ENCODE assay signal across 8 cellular contexts in the genomic region with DNA sequence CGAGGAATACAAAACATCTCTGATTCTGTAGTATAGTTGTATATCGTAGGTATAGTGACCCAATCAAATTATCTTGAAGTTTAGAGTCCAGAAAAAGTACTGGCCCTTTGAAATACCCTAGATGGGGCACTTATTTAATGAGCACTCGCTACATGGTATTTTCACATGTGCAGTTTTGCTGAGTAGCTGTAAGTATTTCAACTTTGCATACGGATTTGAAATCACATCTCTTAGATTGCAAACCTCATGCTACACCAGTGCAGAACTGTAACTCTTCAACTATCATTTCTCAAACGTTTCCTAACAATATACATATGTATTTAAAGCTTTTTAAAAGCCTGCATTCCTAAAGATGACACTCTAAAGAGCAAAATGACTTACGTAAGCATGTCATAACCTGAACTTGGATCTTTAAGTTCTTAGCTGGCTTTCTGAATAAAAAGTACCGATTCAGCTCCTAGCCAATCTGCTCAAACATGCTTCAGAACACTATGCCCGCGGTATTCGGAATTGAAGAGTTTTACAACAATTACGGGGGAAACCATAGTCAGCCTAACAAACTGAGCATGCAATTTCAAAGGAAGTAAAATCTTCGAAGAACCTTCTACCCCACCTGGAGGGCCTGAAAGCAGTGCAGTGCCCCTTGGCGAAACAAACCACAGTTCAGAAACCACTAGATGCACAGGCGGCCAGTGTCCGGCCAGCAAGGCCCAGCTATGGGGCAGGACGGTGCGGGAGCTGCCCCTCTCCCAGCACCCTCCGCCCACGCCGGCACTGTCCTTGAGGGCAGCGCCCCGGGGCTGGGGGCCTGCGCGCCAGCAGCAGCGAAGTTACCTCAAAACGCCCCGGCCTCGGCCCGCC. TPM values are rescaled to one million over a fixed set of nuclear protein-coding genes. Genes with fewer than 3 reads are reported as not detected.
DNase-seq lines count a peak whose midpoint lies in the region; ATAC-seq and TF ChIP-seq lines count a peak whose summit lies in the region.

No MANE protein-coding gene starts in this region.

- no peaks in the 10 kb centered on the region for H3K9me3 Mint-ChIP-seq in naive thymus-derived CD8-positive, alpha-beta T cell

- H3K79me2 ChIP-seq in DOHH2 (ENCODE audit: control insufficient read depth, low read length), result peaks cover 48% of the 10 kb centered on the region
- peaks cover 47% of the 10 kb centered on the region for H3K79me2 ChIP-seq in fibroblast of lung (ENCODE audit: control insufficient read depth, insufficient read depth, low read length)

- H3F3A ChIP-seq in DOHH2 (ENCODE audit: control insufficient read depth, insufficient read depth), result no peaks in the 10 kb centered on the region

- H3K27me3 Mint-ChIP-seq in naive thymus-derived CD8-positive, alpha-beta T cell, result peaks cover 2 to 19% (median 12%) of the 10 kb centered on the region in 5 donors

- POLR2A ChIA-PET in naive thymus-derived CD8-positive, alpha-beta T cell (lab: Charles Lee), result interaction anchor here (1.0 to 1.3 kb wide), 2 partner anchors 33 to 121 kb away, joined by 3 to 4 read pairs; a partner anchor contains a TSS

- H3K4me3 ChIP-seq in DOHH2 (ENCODE audit: low read length), result peak overlapping the region; percentile 90
- H3K4me3 ChIP-seq in HL-60 (replicated peaks; ENCODE audit: insufficient read depth, low read length), result peak overlapping the region; percentile 61
- peak overlapping the region; percentile 72 to 90 (median 84) for H3K4me3 ChIP-seq in fibroblast of lung (replicated peaks in 1 of 4; ENCODE audit: control extremely low read depth in 1 of 4, insufficient read depth in 1 of 4, low read depth in 3 of 4, low read length in 4 of 4)
- H3K4me3 ChIP-seq in urinary bladder (ENCODE audit: low read depth, low read length), result peak overlapping the region; percentile 91

- H3K36me3 ChIP-seq in DOHH2 (ENCODE audit: control insufficient read depth, low read length) (peaks cover 30% of the 10 kb centered on the region), fibroblast of lung (ENCODE audit: control insufficient read depth, insufficient read depth, low read length) (no peaks in the 10 kb centered on the region), urinary bladder (ENCODE audit: insufficient read depth) (no peaks in the 10 kb centered on the region)

- H3K9me2 ChIP-seq in DOHH2 (replicated peaks; ENCODE audit: control insufficient read depth, low read length), result no peaks in the 10 kb centered on the region

- TF ChIP-seq CTCF in DOHH2 (IDR thresholded peaks at IDR 0.05; ENCODE audit: low read depth, low read length, poor library complexity, severe bottlenecking) (no peak), HL-60 (IDR thresholded peaks at IDR 0.05; ENCODE audit: insufficient read depth, low read length) (no peak), fibroblast of lung (conservative IDR thresholded peaks at IDR 0.05 in 1 of 2, IDR thresholded peaks at IDR 0.05 in 1 of 2; ENCODE audit: low read depth in 1 of 2, low read length in 2 of 2) (no peak)

- peak overlapping the region; percentile 51 to 95 (median 86) for H3K27ac Mint-ChIP-seq in naive thymus-derived CD8-positive, alpha-beta T cell

- WGBS in urinary bladder, result 6% methylated on average over 29 of the region's 29 CpGs

- peaks cover 12 to 30% (median 27%) of the 10 kb centered on the region in 4 donors for H3K4me1 Mint-ChIP-seq in naive thymus-derived CD8-positive, alpha-beta T cell

- ATAC-seq in GM21423 (IDR thresholded peaks at IDR 0.05; ENCODE audit: unreplicated experiment), result peak; percentile 31
- peak; percentile 1 to 4 for ATAC-seq in naive thymus-derived CD8-positive, alpha-beta T cell

- no peaks in the 10 kb centered on the region for H3K27me3 ChIP-seq in DOHH2 (ENCODE audit: control insufficient read depth, low read length)
- no peaks in the 10 kb centered on the region for H3K27me3 ChIP-seq in HL-60 (ENCODE audit: insufficient read depth, poor library complexity, severe bottlenecking)
- H3K27me3 ChIP-seq in fibroblast of lung (ENCODE audit: control insufficient read depth, insufficient read depth, low read length), result peaks cover 6% of the 10 kb centered on the region

- H3K4me2 ChIP-seq in DOHH2 (ENCODE audit: low read length) (peak overlapping the region; percentile 83), fibroblast of lung (ENCODE audit: extremely low read depth, insufficient read depth, low read length) (peak overlapping the region; percentile 95)

- H3K36me3 Mint-ChIP-seq in naive thymus-derived CD8-positive, alpha-beta T cell, result peaks cover 0 to 21% (median 7%) of the 10 kb centered on the region in 3 donors

- H3K9me3 ChIP-seq in DOHH2 (ENCODE audit: control insufficient read depth, insufficient read depth, low read length) (no peaks in the 10 kb centered on the region), fibroblast of lung (ENCODE audit: control insufficient read depth, insufficient read depth, low read depth, low read length) (no peaks in the 10 kb centered on the region)

- H3K4me3 Mint-ChIP-seq in naive thymus-derived CD8-positive, alpha-beta T cell, result peak overlapping the region in 9 of 10 donors; percentile 83 to 97 (median 92)

- H3K9ac ChIP-seq in fibroblast of lung (ENCODE audit: insufficient read depth, low read length), result peak overlapping the region; percentile 85

- peak overlapping the region; percentile 60 for H2AFZ ChIP-seq in fibroblast of lung (ENCODE audit: low read length)

- peak in 1 of 2 experiments; percentile 5 for DNase-seq in HL-60 (ENCODE audit: low read depth in 1 of 2, low spot score in 1 of 2)
- DNase-seq in activated CD4-positive, alpha-beta T cell treated with anti-CD3 and anti-CD28 coated beads for 48 hours, result peak; percentile 44
- peak; percentile 27 to 45 for DNase-seq in fibroblast of lung (ENCODE audit: low read depth in 2 of 2)
- DNase-seq in naive thymus-derived CD8-positive, alpha-beta T cell, result peak in 3 of 10 donors; percentile 24 to 36 (median 32)
- no peak for DNase-seq in T-helper 9 cell

- H4K20me1 ChIP-seq in DOHH2 (ENCODE audit: control insufficient read depth, insufficient read depth, low read depth, low read length) (no peaks in the 10 kb centered on the region), fibroblast of lung (ENCODE audit: control insufficient read depth, extremely low read depth, insufficient read depth, low read length) (no peaks in the 10 kb centered on the region)

- H3K27ac ChIP-seq in DOHH2 (ENCODE audit: low read depth, low read length) (no peak overlapping the region; the same call in 1 of the 2 replicates), HL-60 (replicated peaks) (peak overlapping the region; percentile 76), fibroblast of lung (ENCODE audit: insufficient read depth, low read length) (peak overlapping the region; percentile 81), urinary bladder (ENCODE audit: low read depth) (peak overlapping the region; percentile 68)

- peaks cover 19% of the 10 kb centered on the region for H3K4me1 ChIP-seq in DOHH2 (ENCODE audit: control insufficient read depth, low read length)
- H3K4me1 ChIP-seq in fibroblast of lung (ENCODE audit: control insufficient read depth, extremely low read depth, insufficient read depth, low read length), result peaks cover 2% of the 10 kb centered on the region
- H3K4me1 ChIP-seq in urinary bladder (ENCODE audit: insufficient read depth), result no peaks in the 10 kb centered on the region

RNA-seq across cellular contexts. Expression of a gene that starts 0.9 kb away (rescaled TPM):
- total RNA-seq in fibroblast of lung (102 and 118 TPM in 2 replicates), urinary bladder (71.1 TPM)
- polyA plus RNA-seq in fibroblast of lung (118 and 173 TPM in 2 replicates), urinary bladder (60.3 TPM)
- polyA plus RNA-seq in fibroblast of lung (2012), result 87.1 and 153 TPM in 2 replicates
- 7.1 and 15.1 TPM in 2 replicates for polyA minus RNA-seq in fibroblast of lung (ENCODE audit: low replicate concordance)
- 10 to 100 TPM; 30.3 to 32.1 TPM for total RNA-seq in naive thymus-derived CD8-positive, alpha-beta T cell
- 10 to 100 TPM; 34.7 to 44.8 (median 35.7) TPM for polyA plus RNA-seq in naive thymus-derived CD8-positive, alpha-beta T cell

RNA-seq across cellular contexts. Expression of a gene that starts 13.5 kb away (rescaled TPM):
- total RNA-seq in fibroblast of lung, result not detected in 2 replicates
- polyA plus RNA-seq in fibroblast of lung, result 0.07 TPM in 1 of 2 replicates, not detected in the other
- 0.23 TPM in 1 of 2 replicates, not detected in the other for polyA plus RNA-seq in fibroblast of lung (2012)
- not detected in 2 replicates for polyA minus RNA-seq in fibroblast of lung (ENCODE audit: low replicate concordance)
- total RNA-seq in naive thymus-derived CD8-positive, alpha-beta T cell, result under 1 TPM; 0.57 to 0.71 TPM
- not detected for polyA plus RNA-seq in naive thymus-derived CD8-positive, alpha-beta T cell
- 0.37 TPM for total RNA-seq in urinary bladder
- polyA plus RNA-seq in urinary bladder, result 0.35 TPM
